In the genomic region with DNA sequence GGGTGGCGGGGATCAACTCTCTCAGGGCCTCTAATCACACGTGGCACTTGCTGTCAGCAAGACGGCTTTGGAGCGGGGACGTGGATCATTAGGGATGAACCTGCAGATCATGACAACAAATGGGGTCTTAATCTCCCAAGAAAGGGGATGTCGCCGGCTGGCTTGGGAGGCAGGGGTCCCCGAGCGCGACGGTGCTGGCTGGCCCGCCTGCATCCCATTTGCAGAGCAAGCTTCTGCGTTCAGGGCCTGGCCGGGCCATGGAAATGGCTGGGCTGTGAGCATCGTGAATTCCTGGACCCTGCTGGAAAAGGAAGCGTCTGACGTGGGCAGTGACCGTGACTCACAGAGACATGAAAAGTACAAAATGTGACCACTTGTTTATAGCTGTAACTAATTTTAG, we compare ENCODE assay signal across 22 cellular contexts.
A peak's percentile ranks its signal among the peaks of the same experiment; 100 is the strongest.
DNase-seq lines count a peak whose midpoint lies in the region; ATAC-seq and TF ChIP-seq lines count a peak whose summit lies in the region.
"Had no signal": no experiment of that assay in that cellular context is flagged by ENCODE, and none has a peak within 500 bp of the region (broad histone marks: within the 10 kb centered on the region; RNA-seq: fewer than 3 reads in every experiment).

No MANE protein-coding gene starts in this region.

- no peak for TF ChIP-seq CTCF in BJ (IDR thresholded peaks at IDR 0.05; ENCODE audit: insufficient read depth, low read depth, low read length)

- POLR2A ChIA-PET in BJ (lab: Charles Lee): no interaction called here

- no peak for ATAC-seq in HG03139 (IDR thresholded peaks at IDR 0.05; ENCODE audit: unreplicated experiment)
- ATAC-seq: natural killer cell treated with Interleukin-12 subunit alpha and Interleukin-12 subunit beta and Interleukin-15 and Interleukin-18, amount 100 ng/mL, for 72 hours; upper lobe of right lung had no signal

- DNase-seq in BJ (ENCODE audit: low read depth) (peak; percentile 85), RPMI7951 (ENCODE audit: low read depth) (peak; percentile 82), iris pigment epithelial cell (ENCODE audit: low read depth) (peak; percentile 60), skeletal muscle cell (ENCODE audit: low read depth) (peak; percentile 43), NCI-H1048 (lab: John Stamatoyannopoulos, UW) (no peak), NCI-H1930 (lab: John Stamatoyannopoulos, UW) (no peak), NCI-H2107 treated with DMSO at 0.1 percent for 48 hours (lab: John Stamatoyannopoulos, UW; ENCODE audit: unreplicated experiment) (no peak)
- DNase-seq: ACHN; activated CD4-positive, CD25-positive, alpha-beta regulatory T cell treated with anti-CD3 and anti-CD28 coated beads, Interleukin-2, amount 50 U/mL, for 72 hours; activated naive CD4-positive, alpha-beta T cell; Calu3; effector memory CD4-positive, alpha-beta T cell; erythroblast; Kasumi-1; NCI-H1694 treated with DMSO at 0.1 percent for 48 hours; NCI-H526; sigmoid colon; stomach; T-helper 1 cell; upper lobe of right lung had no signal

- CTCF ChIA-PET in BJ (lab: Yijun Ruan, JAX): no interaction called here

- H3K36me3 ChIP-seq in BJ (ENCODE audit: control insufficient read depth, insufficient read depth, low read length): no peaks in the 10 kb centered on the region
- H3K36me3 ChIP-seq: sigmoid colon, stomach, upper lobe of right lung had no signal

- H3K27me3 ChIP-seq in BJ (ENCODE audit: control insufficient read depth, insufficient read depth, low read length): no peaks in the 10 kb centered on the region
- H3K27me3 ChIP-seq: stomach, upper lobe of right lung had no signal

- no peak overlapping the region for H3K4me3 ChIP-seq in BJ (ENCODE audit: low read depth, low read length)
- no peak overlapping the region for H3K4me3 ChIP-seq in skeletal muscle cell (ENCODE audit: low read depth, low read length)
- H3K4me3 ChIP-seq: sigmoid colon, stomach, upper lobe of right lung had no signal

Comparison
In these comparisons a context has a peak if more than half of its experiments do, and no peak if none do; other contexts are left out.
1. DNase-seq: peak in BJ (single experiment), RPMI7951 (single experiment), iris pigment epithelial cell (single experiment) and skeletal muscle cell (single experiment); none in NCI-H1048 (single experiment), NCI-H1930 (0 of 2) and NCI-H2107 treated with DMSO at 0.1 percent for 48 hours (single experiment).